In the genomic region with DNA sequence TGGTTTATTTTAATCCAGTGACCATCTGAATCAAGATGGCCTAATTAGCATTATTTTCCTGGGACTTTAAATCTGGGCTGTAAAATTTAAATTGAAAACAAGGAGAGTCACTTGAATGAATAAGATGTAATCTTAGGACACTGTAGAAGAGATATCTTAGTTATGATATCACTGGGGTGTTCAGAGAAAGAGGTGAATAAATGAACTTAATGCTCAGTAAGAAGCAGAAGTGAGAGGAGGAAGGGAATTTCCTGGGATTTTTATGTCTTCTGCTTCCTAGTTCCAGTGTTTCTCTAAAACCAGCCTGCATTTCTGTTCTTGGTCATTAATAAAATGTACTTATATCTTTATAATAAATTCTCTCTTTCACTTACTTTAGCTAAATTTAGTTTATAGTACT, we compare ENCODE assay signal across 14 cellular contexts.
DNase-seq lines count a peak whose midpoint lies in the region; ATAC-seq and TF ChIP-seq lines count a peak whose summit lies in the region.
"Had no signal": no experiment of that assay in that cellular context is flagged by ENCODE, and none has a peak within 500 bp of the region (broad histone marks: within the 10 kb centered on the region; RNA-seq: fewer than 3 reads in every experiment).

No MANE protein-coding gene starts in this region.

- H3K4me3 ChIP-seq in ACC112 (ENCODE audit: low read depth, low read length) (no peak overlapping the region), brain microvascular endothelial cell (ENCODE audit: low read depth, low read length) (no peak overlapping the region), gastrocnemius medialis (no peak overlapping the region), suprapubic skin (no peak overlapping the region)
- H3K4me3 ChIP-seq: SJCRH30, tibial artery had no signal

- in situ Hi-C loops in brain microvascular endothelial cell (cut with HindIII; ENCODE audit: low pct_ligation_motif_present, low sequenced_read_pairs): no loop called here
- in situ Hi-C loops in gastrocnemius medialis (cut with MboI; ENCODE audit: low sequenced_read_pairs in 4 of 4): no loop called here

- peak; percentile 48 for ATAC-seq in GM18868 (IDR thresholded peaks at IDR 0.05; ENCODE audit: unreplicated experiment)
- ATAC-seq in HG03432 (IDR thresholded peaks at IDR 0.05; ENCODE audit: unreplicated experiment): peak; percentile 32
- no peak for ATAC-seq in gastrocnemius medialis
- no peak for ATAC-seq in HG03521 (IDR thresholded peaks at IDR 0.05; ENCODE audit: unreplicated experiment)
- ATAC-seq: esophagus mucosa had no signal

- H3K79me2 ChIP-seq in ACC112 (ENCODE audit: control insufficient read depth, insufficient read depth, low read length, unreplicated experiment): no peaks in the 10 kb centered on the region

- H3K4me1 ChIP-seq in ACC112 (ENCODE audit: control insufficient read depth, insufficient read depth, low read length, unreplicated experiment) (peaks cover 34% of the 10 kb centered on the region), gastrocnemius medialis (no peaks in the 10 kb centered on the region), suprapubic skin (no peaks in the 10 kb centered on the region)
- H3K4me1 ChIP-seq: tibial artery had no signal

- no peak for TF ChIP-seq CTCF in brain microvascular endothelial cell (IDR thresholded peaks at IDR 0.05; ENCODE audit: low read depth, low read length, missing control alignments)
- no peak for TF ChIP-seq CTCF in gastrocnemius medialis (IDR thresholded peaks at IDR 0.05 in 4 of 5, conservative IDR thresholded peaks at IDR 0.05 in 1 of 5)
- TF ChIP-seq CTCF in suprapubic skin (IDR thresholded peaks at IDR 0.05): no peak

- H3K9me3 ChIP-seq in gastrocnemius medialis (no peaks in the 10 kb centered on the region), suprapubic skin (no peaks in the 10 kb centered on the region)
- H3K9me3 ChIP-seq: SJCRH30, tibial artery had no signal

- intact Hi-C loops in gastrocnemius medialis (cut with DNase I; ENCODE audit: low total_unique reads): no loop called here

- H3K36me3 ChIP-seq in ACC112 (ENCODE audit: insufficient read depth, low read length): no peaks in the 10 kb centered on the region
- no peaks in the 10 kb centered on the region for H3K36me3 ChIP-seq in brain microvascular endothelial cell (replicated peaks)
- no peaks in the 10 kb centered on the region for H3K36me3 ChIP-seq in gastrocnemius medialis
- no peaks in the 10 kb centered on the region for H3K36me3 ChIP-seq in suprapubic skin
- H3K36me3 ChIP-seq: SJCRH30, tibial artery had no signal

- DNase-seq in brain microvascular endothelial cell: no peak
- no peak for DNase-seq in gastrocnemius medialis
- DNase-seq in NCI-H2107 (lab: John Stamatoyannopoulos, UW): no peak
- DNase-seq in suprapubic skin (ENCODE audit: low spot score in 2 of 2): no peak
- DNase-seq: GOT3, MM.1S, NCI-H2029 treated with DMSO at 0.1 percent for 48 hours, SJCRH30, tibial artery had no signal

- H3K27me3 ChIP-seq in ACC112 (ENCODE audit: insufficient read depth, low read length): no peaks in the 10 kb centered on the region
- H3K27me3 ChIP-seq in brain microvascular endothelial cell (replicated peaks): no peaks in the 10 kb centered on the region
- no peaks in the 10 kb centered on the region for H3K27me3 ChIP-seq in gastrocnemius medialis
- H3K27me3 ChIP-seq in suprapubic skin: no peaks in the 10 kb centered on the region
- H3K27me3 ChIP-seq: SJCRH30, tibial artery had no signal

- TF ChIP-seq POLR2A in gastrocnemius medialis (IDR thresholded peaks at IDR 0.05) (no peak), suprapubic skin (IDR thresholded peaks at IDR 0.05) (no peak)

- H2AFZ ChIP-seq in ACC112 (ENCODE audit: low read length, unreplicated experiment): peak overlapping the region; percentile 77

- H3K27ac ChIP-seq in ACC112 (ENCODE audit: low read depth, low read length) (peak overlapping the region; percentile 96), brain microvascular endothelial cell (peak overlapping the region; percentile 95), gastrocnemius medialis (no peak overlapping the region), suprapubic skin (no peak overlapping the region)
- H3K27ac ChIP-seq: SJCRH30, tibial artery had no signal

- TF ChIP-seq EP300 in suprapubic skin (IDR thresholded peaks at IDR 0.05): no peak

Comparison
In these comparisons a context has a peak if more than half of its experiments do, and no peak if none do; other contexts are left out.
1. H3K27ac ChIP-seq: peak in ACC112 (single experiment) and brain microvascular endothelial cell (single experiment); none in gastrocnemius medialis (0 of 4) and suprapubic skin (single experiment).
2. ATAC-seq: peak in GM18868 (single experiment) and HG03432 (single experiment); none in gastrocnemius medialis (0 of 2) and HG03521 (single experiment).